In the genomic region with DNA sequence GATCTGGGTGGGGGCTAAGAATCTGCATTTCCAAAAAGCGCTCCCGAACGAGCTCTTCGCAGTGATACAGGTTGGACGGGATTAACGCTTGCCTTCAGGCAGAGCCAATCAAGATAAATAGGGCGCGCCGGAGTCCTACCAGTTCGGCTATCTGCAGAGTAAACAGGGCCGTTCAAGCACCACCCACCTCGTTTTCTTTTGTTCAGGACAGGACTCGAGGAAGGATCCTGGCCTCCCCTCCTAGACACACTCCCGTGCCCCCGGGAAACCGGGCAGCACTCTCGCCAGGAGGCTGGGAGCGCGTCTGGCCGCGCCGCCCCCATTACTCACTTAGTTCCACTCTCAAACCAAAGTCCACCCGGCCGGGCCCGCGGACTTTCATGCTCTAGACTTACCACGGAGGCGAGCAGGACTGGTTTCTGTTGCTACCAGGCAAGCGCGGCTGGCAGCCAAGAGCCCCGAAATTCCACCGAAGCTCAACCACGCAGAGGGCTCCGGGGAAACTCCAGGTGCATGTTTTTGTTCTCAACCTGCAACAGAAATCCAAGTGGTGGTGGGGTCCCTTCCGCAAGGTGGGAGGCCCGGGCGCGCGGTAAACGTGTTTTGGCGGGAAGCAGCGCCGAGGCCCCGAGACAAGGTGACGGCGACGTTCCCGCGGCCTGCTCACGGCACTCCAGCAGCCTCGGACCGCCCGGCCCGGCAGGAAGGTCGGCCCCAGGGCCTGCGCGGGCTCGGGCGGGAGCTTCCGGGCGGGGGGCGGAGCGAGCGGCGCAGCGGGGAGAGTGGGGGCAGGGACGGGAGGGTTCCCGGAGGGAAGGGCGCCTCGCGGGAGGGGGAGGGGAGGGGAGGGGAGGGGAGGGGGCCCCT, we compare ENCODE assay signal across 1 cellular context.
TF ChIP-seq lines count a peak whose summit lies in the region.

No MANE protein-coding gene starts in this region.

TF ChIP-seq in HepG2, 621 proteins besides CTCF, POLR2A, EP300 and RAD21 (continues in another document):
- TF ChIP-seq, protein P1, sequence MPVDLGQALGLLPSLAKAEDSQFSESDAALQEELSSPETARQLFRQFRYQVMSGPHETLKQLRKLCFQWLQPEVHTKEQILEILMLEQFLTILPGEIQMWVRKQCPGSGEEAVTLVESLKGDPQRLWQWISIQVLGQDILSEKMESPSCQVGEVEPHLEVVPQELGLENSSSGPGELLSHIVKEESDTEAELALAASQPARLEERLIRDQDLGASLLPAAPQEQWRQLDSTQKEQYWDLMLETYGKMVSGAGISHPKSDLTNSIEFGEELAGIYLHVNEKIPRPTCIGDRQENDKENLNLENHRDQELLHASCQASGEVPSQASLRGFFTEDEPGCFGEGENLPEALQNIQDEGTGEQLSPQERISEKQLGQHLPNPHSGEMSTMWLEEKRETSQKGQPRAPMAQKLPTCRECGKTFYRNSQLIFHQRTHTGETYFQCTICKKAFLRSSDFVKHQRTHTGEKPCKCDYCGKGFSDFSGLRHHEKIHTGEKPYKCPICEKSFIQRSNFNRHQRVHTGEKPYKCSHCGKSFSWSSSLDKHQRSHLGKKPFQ (CRISPR knock-in tag; IDR thresholded peaks at IDR 0.05; ENCODE audit: insufficient replicate concordance) = peak; percentile 36
- TF ChIP-seq ZNF138 (CRISPR knock-in tag; IDR thresholded peaks at IDR 0.05; ENCODE audit: low read depth) (no peak; the same call in 1 of the 2 replicates), ZNF792 (CRISPR knock-in tag; IDR thresholded peaks at IDR 0.05) (peak; percentile 59; the same call in 1 of the 2 replicates), ZNF816 (CRISPR knock-in tag; IDR thresholded peaks at IDR 0.05; ENCODE audit: borderline replicate concordance) (no peak), MED8 (CRISPR knock-in tag; IDR thresholded peaks at IDR 0.05; ENCODE audit: insufficient replicate concordance) (peak; percentile 71), SKI (IDR thresholded peaks at IDR 0.05; ENCODE audit: partially characterized antibody) (peak; percentile 10), ZNF883 (CRISPR knock-in tag; IDR thresholded peaks at IDR 0.05; ENCODE audit: not compliant biosample characterization) (peak; percentile 17), AGO1 (IDR thresholded peaks at IDR 0.05; ENCODE audit: low read depth, low read length, poor library complexity, severe bottlenecking) (no peak), ISX (CRISPR knock-in tag; conservative IDR thresholded peaks at IDR 0.05) (0 out of 2 replicates have a peak, but pooled peaks have one; percentile 7), NONO (IDR thresholded peaks at IDR 0.05) (no peak), NONO (CRISPR knock-in tag; conservative IDR thresholded peaks at IDR 0.05) (no peak; the same call in 1 of the 2 replicates), ZNF788 (CRISPR knock-in tag; IDR thresholded peaks at IDR 0.05; ENCODE audit: borderline replicate concordance) (no peak), TCF7 (IDR thresholded peaks at IDR 0.05; ENCODE audit: low read depth) (no peak), KLF6 (CRISPR knock-in tag; IDR thresholded peaks at IDR 0.05) (no peak), NCOR1 (IDR thresholded peaks at IDR 0.05; ENCODE audit: borderline replicate concordance, low read length) (no peak; the same call in 1 of the 2 replicates), SIX4 (CRISPR knock-in tag; IDR thresholded peaks at IDR 0.05) (no peak), ESRRA (CRISPR knock-in tag; IDR thresholded peaks at IDR 0.05; ENCODE audit: low read depth) (no peak), ZNF775 (CRISPR knock-in tag; IDR thresholded peaks at IDR 0.05; ENCODE audit: borderline replicate concordance) (no peak), ZFAT (CRISPR knock-in tag; conservative IDR thresholded peaks at IDR 0.05) (0 out of 2 replicates have a peak, but pooled peaks have one; percentile 36), ZNF432 (CRISPR knock-in tag; IDR thresholded peaks at IDR 0.05; ENCODE audit: borderline replicate concordance) (no peak), ZNF652 (CRISPR knock-in tag; IDR thresholded peaks at IDR 0.05; ENCODE audit: borderline replicate concordance, low read depth) (no peak), MXD4 (CRISPR knock-in tag; IDR thresholded peaks at IDR 0.05) (no peak), ZNF296 (CRISPR knock-in tag; conservative IDR thresholded peaks at IDR 0.05) (0 out of 2 replicates have a peak, but pooled peaks have one; percentile 4), ZSCAN22 (CRISPR knock-in tag; IDR thresholded peaks at IDR 0.05) (no peak), ZNF768 (CRISPR knock-in tag; IDR thresholded peaks at IDR 0.05) (peak; percentile 28; the same call in 1 of the 2 replicates)
- TF ChIP-seq, protein P2, sequence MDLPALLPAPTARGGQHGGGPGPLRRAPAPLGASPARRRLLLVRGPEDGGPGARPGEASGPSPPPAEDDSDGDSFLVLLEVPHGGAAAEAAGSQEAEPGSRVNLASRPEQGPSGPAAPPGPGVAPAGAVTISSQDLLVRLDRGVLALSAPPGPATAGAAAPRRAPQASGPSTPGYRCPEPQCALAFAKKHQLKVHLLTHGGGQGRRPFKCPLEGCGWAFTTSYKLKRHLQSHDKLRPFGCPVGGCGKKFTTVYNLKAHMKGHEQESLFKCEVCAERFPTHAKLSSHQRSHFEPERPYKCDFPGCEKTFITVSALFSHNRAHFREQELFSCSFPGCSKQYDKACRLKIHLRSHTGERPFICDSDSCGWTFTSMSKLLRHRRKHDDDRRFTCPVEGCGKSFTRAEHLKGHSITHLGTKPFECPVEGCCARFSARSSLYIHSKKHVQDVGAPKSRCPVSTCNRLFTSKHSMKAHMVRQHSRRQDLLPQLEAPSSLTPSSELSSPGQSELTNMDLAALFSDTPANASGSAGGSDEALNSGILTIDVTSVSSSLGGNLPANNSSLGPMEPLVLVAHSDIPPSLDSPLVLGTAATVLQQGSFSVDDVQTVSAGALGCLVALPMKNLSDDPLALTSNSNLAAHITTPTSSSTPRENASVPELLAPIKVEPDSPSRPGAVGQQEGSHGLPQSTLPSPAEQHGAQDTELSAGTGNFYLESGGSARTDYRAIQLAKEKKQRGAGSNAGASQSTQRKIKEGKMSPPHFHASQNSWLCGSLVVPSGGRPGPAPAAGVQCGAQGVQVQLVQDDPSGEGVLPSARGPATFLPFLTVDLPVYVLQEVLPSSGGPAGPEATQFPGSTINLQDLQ (CRISPR knock-in tag; IDR thresholded peaks at IDR 0.05) = no peak; the same call in 1 of the 2 replicates
- TF ChIP-seq, protein P3, sequence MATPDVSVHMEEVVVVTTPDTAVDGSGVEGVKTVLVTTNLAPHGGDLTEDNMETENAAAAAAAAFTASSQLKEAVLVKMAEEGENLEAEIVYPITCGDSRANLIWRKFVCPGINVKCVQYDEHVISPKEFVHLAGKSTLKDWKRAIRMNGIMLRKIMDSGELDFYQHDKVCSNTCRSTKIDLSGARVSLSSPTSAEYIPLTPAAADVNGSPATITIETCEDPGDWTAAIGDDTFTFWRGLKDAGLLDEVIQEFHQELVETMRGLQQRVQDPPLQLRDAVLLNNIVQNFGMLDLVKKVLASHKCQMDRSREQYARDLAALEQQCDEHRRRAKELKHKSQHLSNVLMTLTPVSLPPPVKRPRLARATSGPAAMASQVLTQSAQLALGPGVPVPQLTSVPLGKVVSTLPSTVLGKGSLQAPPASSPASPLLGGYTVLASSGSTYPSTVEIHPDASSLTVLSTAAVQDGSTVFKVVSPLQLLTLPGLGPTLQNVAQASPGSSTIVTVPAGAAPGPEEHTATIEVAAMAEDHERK (CRISPR knock-in tag; IDR thresholded peaks at IDR 0.05; ENCODE audit: low read depth) = no peak
- TF ChIP-seq, protein P4, sequence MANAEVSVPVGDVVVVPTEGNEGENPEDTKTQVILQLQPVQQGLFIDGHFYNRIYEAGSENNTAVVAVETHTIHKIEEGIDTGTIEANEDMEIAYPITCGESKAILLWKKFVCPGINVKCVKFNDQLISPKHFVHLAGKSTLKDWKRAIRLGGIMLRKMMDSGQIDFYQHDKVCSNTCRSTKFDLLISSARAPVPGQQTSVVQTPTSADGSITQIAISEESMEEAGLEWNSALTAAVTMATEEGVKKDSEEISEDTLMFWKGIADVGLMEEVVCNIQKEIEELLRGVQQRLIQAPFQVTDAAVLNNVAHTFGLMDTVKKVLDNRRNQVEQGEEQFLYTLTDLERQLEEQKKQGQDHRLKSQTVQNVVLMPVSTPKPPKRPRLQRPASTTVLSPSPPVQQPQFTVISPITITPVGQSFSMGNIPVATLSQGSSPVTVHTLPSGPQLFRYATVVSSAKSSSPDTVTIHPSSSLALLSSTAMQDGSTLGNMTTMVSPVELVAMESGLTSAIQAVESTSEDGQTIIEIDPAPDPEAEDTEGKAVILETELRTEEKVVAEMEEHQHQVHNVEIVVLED (CRISPR knock-in tag; IDR thresholded peaks at IDR 0.05; ENCODE audit: borderline replicate concordance) = no peak; the same call in 1 of the 2 replicates
- TF ChIP-seq, protein P5, sequence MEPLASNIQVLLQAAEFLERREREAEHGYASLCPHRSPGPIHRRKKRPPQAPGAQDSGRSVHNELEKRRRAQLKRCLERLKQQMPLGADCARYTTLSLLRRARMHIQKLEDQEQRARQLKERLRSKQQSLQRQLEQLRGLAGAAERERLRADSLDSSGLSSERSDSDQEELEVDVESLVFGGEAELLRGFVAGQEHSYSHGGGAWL (CRISPR knock-in tag; IDR thresholded peaks at IDR 0.05) = no peak
- TF ChIP-seq, protein P6, sequence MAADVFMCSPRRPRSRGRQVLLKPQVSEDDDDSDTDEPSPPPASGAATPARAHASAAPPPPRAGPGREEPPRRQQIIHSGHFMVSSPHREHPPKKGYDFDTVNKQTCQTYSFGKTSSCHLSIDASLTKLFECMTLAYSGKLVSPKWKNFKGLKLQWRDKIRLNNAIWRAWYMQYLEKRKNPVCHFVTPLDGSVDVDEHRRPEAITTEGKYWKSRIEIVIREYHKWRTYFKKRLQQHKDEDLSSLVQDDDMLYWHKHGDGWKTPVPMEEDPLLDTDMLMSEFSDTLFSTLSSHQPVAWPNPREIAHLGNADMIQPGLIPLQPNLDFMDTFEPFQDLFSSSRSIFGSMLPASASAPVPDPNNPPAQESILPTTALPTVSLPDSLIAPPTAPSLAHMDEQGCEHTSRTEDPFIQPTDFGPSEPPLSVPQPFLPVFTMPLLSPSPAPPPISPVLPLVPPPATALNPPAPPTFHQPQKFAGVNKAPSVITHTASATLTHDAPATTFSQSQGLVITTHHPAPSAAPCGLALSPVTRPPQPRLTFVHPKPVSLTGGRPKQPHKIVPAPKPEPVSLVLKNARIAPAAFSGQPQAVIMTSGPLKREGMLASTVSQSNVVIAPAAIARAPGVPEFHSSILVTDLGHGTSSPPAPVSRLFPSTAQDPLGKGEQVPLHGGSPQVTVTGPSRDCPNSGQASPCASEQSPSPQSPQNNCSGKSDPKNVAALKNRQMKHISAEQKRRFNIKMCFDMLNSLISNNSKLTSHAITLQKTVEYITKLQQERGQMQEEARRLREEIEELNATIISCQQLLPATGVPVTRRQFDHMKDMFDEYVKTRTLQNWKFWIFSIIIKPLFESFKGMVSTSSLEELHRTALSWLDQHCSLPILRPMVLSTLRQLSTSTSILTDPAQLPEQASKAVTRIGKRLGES (CRISPR knock-in tag; IDR thresholded peaks at IDR 0.05; ENCODE audit: borderline replicate concordance) = no peak
- TF ChIP-seq, protein P7, sequence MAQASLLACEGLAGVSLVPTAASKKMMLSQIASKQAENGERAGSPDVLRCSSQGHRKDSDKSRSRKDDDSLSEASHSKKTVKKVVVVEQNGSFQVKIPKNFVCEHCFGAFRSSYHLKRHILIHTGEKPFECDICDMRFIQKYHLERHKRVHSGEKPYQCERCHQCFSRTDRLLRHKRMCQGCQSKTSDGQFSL (CRISPR knock-in tag; IDR thresholded peaks at IDR 0.05) = no peak
- TF ChIP-seq, protein P8, sequence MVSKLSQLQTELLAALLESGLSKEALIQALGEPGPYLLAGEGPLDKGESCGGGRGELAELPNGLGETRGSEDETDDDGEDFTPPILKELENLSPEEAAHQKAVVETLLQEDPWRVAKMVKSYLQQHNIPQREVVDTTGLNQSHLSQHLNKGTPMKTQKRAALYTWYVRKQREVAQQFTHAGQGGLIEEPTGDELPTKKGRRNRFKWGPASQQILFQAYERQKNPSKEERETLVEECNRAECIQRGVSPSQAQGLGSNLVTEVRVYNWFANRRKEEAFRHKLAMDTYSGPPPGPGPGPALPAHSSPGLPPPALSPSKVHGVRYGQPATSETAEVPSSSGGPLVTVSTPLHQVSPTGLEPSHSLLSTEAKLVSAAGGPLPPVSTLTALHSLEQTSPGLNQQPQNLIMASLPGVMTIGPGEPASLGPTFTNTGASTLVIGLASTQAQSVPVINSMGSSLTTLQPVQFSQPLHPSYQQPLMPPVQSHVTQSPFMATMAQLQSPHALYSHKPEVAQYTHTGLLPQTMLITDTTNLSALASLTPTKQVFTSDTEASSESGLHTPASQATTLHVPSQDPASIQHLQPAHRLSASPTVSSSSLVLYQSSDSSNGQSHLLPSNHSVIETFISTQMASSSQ (IDR thresholded peaks at IDR 0.05; ENCODE audit: low read depth) = no peak
- TF ChIP-seq, protein P8 (CRISPR knock-in tag; IDR thresholded peaks at IDR 0.05; ENCODE audit: borderline replicate concordance) = no peak
- TF ChIP-seq, protein P9, sequence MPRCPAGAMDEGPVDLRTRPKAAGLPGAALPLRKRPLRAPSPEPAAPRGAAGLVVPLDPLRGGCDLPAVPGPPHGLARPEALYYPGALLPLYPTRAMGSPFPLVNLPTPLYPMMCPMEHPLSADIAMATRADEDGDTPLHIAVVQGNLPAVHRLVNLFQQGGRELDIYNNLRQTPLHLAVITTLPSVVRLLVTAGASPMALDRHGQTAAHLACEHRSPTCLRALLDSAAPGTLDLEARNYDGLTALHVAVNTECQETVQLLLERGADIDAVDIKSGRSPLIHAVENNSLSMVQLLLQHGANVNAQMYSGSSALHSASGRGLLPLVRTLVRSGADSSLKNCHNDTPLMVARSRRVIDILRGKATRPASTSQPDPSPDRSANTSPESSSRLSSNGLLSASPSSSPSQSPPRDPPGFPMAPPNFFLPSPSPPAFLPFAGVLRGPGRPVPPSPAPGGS (CRISPR knock-in tag; IDR thresholded peaks at IDR 0.05) = 0 out of 2 replicates have a peak, but pooled peaks have one; percentile 32
- TF ChIP-seq, protein P10, sequence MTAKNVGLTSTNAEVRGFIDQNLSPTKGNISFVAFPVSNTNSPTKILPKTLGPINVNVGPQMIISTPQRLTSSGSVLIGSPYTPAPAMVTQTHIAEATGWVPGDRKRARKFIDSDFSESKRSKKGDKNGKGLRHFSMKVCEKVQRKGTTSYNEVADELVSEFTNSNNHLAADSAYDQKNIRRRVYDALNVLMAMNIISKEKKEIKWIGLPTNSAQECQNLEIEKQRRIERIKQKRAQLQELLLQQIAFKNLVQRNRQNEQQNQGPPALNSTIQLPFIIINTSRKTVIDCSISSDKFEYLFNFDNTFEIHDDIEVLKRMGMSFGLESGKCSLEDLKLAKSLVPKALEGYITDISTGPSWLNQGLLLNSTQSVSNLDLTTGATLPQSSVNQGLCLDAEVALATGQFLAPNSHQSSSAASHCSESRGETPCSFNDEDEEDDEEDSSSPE (CRISPR knock-in tag; IDR thresholded peaks at IDR 0.05) = peak; percentile 89
